Comparison of ENCODE assay signal across 8 cellular contexts in genomic region chr15:90994059-90994416, GRCh38. TPM values are rescaled to one million over a fixed set of nuclear protein-coding genes. Genes with fewer than 3 reads are reported as not detected.
A peak's percentile ranks its signal among the peaks of the same experiment; 100 is the strongest.
DNase-seq lines count a peak whose midpoint lies in the region; ATAC-seq and TF ChIP-seq lines count a peak whose summit lies in the region.

No MANE protein-coding gene starts in this region.

- H3K36me3 ChIP-seq in RWPE2 (ENCODE audit: low read depth) = peaks cover 34% of the 10 kb centered on the region

- H3K27me3 Mint-ChIP-seq in activated CD4-positive, alpha-beta T cell treated with anti-CD3 and anti-CD28 coated beads for 36 hours = no peaks in the 10 kb centered on the region
- peaks cover 8% of the 10 kb centered on the region for H3K27me3 Mint-ChIP-seq in endothelial cell (ENCODE audit: unreplicated experiment)
- H3K27me3 Mint-ChIP-seq in natural killer cell treated with Interleukin-12 subunit alpha and Interleukin-12 subunit beta and Interleukin-15 and Interleukin-18, amount 100 ng/mL, for 72 hours = no peaks in the 10 kb centered on the region

- no peak for TF ChIP-seq CTCF in RWPE2 (IDR thresholded peaks at IDR 0.05; ENCODE audit: poor library complexity, severe bottlenecking)
- no peak for TF ChIP-seq CTCF in endothelial cell (IDR thresholded peaks at IDR 0.05; ENCODE audit: unreplicated experiment)

- peak; percentile 7 for ATAC-seq in activated CD4-positive, alpha-beta T cell treated with anti-CD3 and anti-CD28 coated beads for 36 hours
- ATAC-seq in HG02678 (IDR thresholded peaks at IDR 0.05; ENCODE audit: unreplicated experiment) (peak; percentile 20), RWPE2 (ENCODE audit: low read depth) (peak; percentile 17; the same call in 2 of the 3 replicates)
- peak; percentile 48 to 50 for ATAC-seq in natural killer cell treated with Interleukin-12 subunit alpha and Interleukin-12 subunit beta and Interleukin-15 and Interleukin-18, amount 100 ng/mL, for 72 hours

- H3K9me3 ChIP-seq in RWPE2 (ENCODE audit: severe bottlenecking) = no peaks in the 10 kb centered on the region

- no peak for DNase-seq in activated CD4-positive, alpha-beta T cell treated with anti-CD3 and anti-CD28 coated beads for 36 hours
- DNase-seq in activated CD4-positive, alpha-beta T cell treated with anti-CD3 and anti-CD28 coated beads, Interleukin-2, amount 50 U/mL, for 48 hours = no peak
- no peak for DNase-seq in RWPE2 (ENCODE audit: low spot score)
- peak; percentile 31 for DNase-seq in endothelial cell (ENCODE audit: low spot score)
- no peak for DNase-seq in natural killer cell treated with Interleukin-12 subunit alpha and Interleukin-12 subunit beta and Interleukin-15 and Interleukin-18, amount 100 ng/mL, for 72 hours (ENCODE audit: low spot score)
- no peak for DNase-seq in SHP77 treated with DMSO at 0.1 percent for 48 hours (lab: John Stamatoyannopoulos, UW)
- no peak for DNase-seq in KG1 (lab: John Stamatoyannopoulos, UW)

- H3K27me3 ChIP-seq in RWPE2 (ENCODE audit: insufficient read depth, poor library complexity, severe bottlenecking) = no peaks in the 10 kb centered on the region

- H3K4me3 Mint-ChIP-seq in activated CD4-positive, alpha-beta T cell treated with anti-CD3 and anti-CD28 coated beads for 36 hours = peak overlapping the region; percentile 99
- H3K4me3 Mint-ChIP-seq in endothelial cell (ENCODE audit: unreplicated experiment) = peak overlapping the region; percentile 99
- peak overlapping the region; percentile 85 for H3K4me3 Mint-ChIP-seq in natural killer cell treated with Interleukin-12 subunit alpha and Interleukin-12 subunit beta and Interleukin-15 and Interleukin-18, amount 100 ng/mL, for 72 hours

- CTCF ChIA-PET in activated CD4-positive, alpha-beta T cell treated with anti-CD3 and anti-CD28 coated beads for 36 hours (lab: Charles Lee) = interaction anchor here (0.7 to 1.2 kb wide), 5 partner anchors 11 to 91 kb away, joined by 3 to 4 read pairs (median 3); partner anchors contain the start of gene MAN2A2

- peak overlapping the region; percentile 64 for H3K27ac ChIP-seq in RWPE2 (ENCODE audit: poor library complexity, severe bottlenecking)

- H3K4me1 ChIP-seq in RWPE2 (ENCODE audit: insufficient read depth, poor library complexity, severe bottlenecking) = peaks cover 13% of the 10 kb centered on the region

- peak overlapping the region; percentile 100 for H3K27ac Mint-ChIP-seq in activated CD4-positive, alpha-beta T cell treated with anti-CD3 and anti-CD28 coated beads for 36 hours
- H3K27ac Mint-ChIP-seq in endothelial cell (ENCODE audit: unreplicated experiment) = peak overlapping the region; percentile 86
- H3K27ac Mint-ChIP-seq in natural killer cell treated with Interleukin-12 subunit alpha and Interleukin-12 subunit beta and Interleukin-15 and Interleukin-18, amount 100 ng/mL, for 72 hours = peak overlapping the region; percentile 89 to 99

- H3K4me3 ChIP-seq in RWPE2 (ENCODE audit: severe bottlenecking) = peak overlapping the region; percentile 91

- intact Hi-C loops in activated CD4-positive, alpha-beta T cell treated with anti-CD3 and anti-CD28 coated beads for 36 hours (cut with DNase I, micrococcal nuclease) = loop anchor here (1.0 to 5.0 kb wide), 5 partner anchors 28 to 333 kb away; partner anchors contain the start of genes UNC45A (in 2 of the 2) and VPS33B (in 2 of the 2)

- POLR2A ChIA-PET in activated CD4-positive, alpha-beta T cell treated with anti-CD3 and anti-CD28 coated beads for 36 hours (lab: Charles Lee) = interaction anchor here (0.9 to 1.0 kb wide), 3 partner anchors 38 to 62 kb away, joined by 4 to 6 read pairs (median 5); partner anchors contain the start of genes HDDC3 and RCCD1

- H3K4me1 Mint-ChIP-seq in activated CD4-positive, alpha-beta T cell treated with anti-CD3 and anti-CD28 coated beads for 36 hours = peaks cover 19% of the 10 kb centered on the region
- peaks cover 15% of the 10 kb centered on the region for H3K4me1 Mint-ChIP-seq in endothelial cell (ENCODE audit: unreplicated experiment)
- H3K4me1 Mint-ChIP-seq in natural killer cell treated with Interleukin-12 subunit alpha and Interleukin-12 subunit beta and Interleukin-15 and Interleukin-18, amount 100 ng/mL, for 72 hours (ENCODE audit: low read depth in 2 of 2) = peaks cover 17 to 24% of the 10 kb centered on the region in 2 donors

- peaks cover 31% of the 10 kb centered on the region for H3K36me3 Mint-ChIP-seq in activated CD4-positive, alpha-beta T cell treated with anti-CD3 and anti-CD28 coated beads for 36 hours (ENCODE audit: low read depth)
- H3K36me3 Mint-ChIP-seq in endothelial cell (ENCODE audit: low read depth, unreplicated experiment) = peaks cover 12% of the 10 kb centered on the region
- H3K36me3 Mint-ChIP-seq in natural killer cell treated with Interleukin-12 subunit alpha and Interleukin-12 subunit beta and Interleukin-15 and Interleukin-18, amount 100 ng/mL, for 72 hours = peaks cover 12% of the 10 kb centered on the region

- no peaks in the 10 kb centered on the region for H3K9me3 Mint-ChIP-seq in activated CD4-positive, alpha-beta T cell treated with anti-CD3 and anti-CD28 coated beads for 36 hours (ENCODE audit: low read depth)
- no peaks in the 10 kb centered on the region for H3K9me3 Mint-ChIP-seq in endothelial cell (ENCODE audit: unreplicated experiment)
- no peaks in the 10 kb centered on the region for H3K9me3 Mint-ChIP-seq in natural killer cell treated with Interleukin-12 subunit alpha and Interleukin-12 subunit beta and Interleukin-15 and Interleukin-18, amount 100 ng/mL, for 72 hours

RNA-seq across cellular contexts. Expression of gene PRC1, which starts 0.3 kb away (rescaled TPM):
- total RNA-seq in activated CD4-positive, alpha-beta T cell treated with anti-CD3 and anti-CD28 coated beads for 36 hours = 100 to 1,000 TPM; 111 to 157 TPM
- total RNA-seq in endothelial cell (ENCODE audit: unreplicated experiment) = 19.5 TPM
- total RNA-seq in natural killer cell treated with Interleukin-12 subunit alpha and Interleukin-12 subunit beta and Interleukin-15 and Interleukin-18, amount 100 ng/mL, for 72 hours = 100 to 1,000 TPM in 1 of 2 donors, 10 to 100 TPM in 1; 84.3 to 160 TPM

RNA-seq across cellular contexts. Expression of gene VPS33B, which starts 28.4 kb away (rescaled TPM):
- total RNA-seq in activated CD4-positive, alpha-beta T cell treated with anti-CD3 and anti-CD28 coated beads for 36 hours = 10 to 100 TPM; 22.8 to 25.9 TPM
- total RNA-seq in endothelial cell (ENCODE audit: unreplicated experiment) = 16.0 TPM
- total RNA-seq in natural killer cell treated with Interleukin-12 subunit alpha and Interleukin-12 subunit beta and Interleukin-15 and Interleukin-18, amount 100 ng/mL, for 72 hours = 10 to 100 TPM; 23.6 to 26.5 TPM

RNA-seq across cellular contexts. Expression of gene RCCD1, which starts 39.4 kb away (rescaled TPM):
- total RNA-seq in activated CD4-positive, alpha-beta T cell treated with anti-CD3 and anti-CD28 coated beads for 36 hours = 10 to 100 TPM; 28.9 to 37.4 TPM
- 5.2 TPM for total RNA-seq in endothelial cell (ENCODE audit: unreplicated experiment)
- total RNA-seq in natural killer cell treated with Interleukin-12 subunit alpha and Interleukin-12 subunit beta and Interleukin-15 and Interleukin-18, amount 100 ng/mL, for 72 hours = 10 to 100 TPM; 10.8 to 29.2 TPM

RNA-seq across cellular contexts. Expression of gene UNC45A, which starts 59.0 kb away (rescaled TPM):
- 10 to 100 TPM; 51.4 to 65.6 TPM for total RNA-seq in activated CD4-positive, alpha-beta T cell treated with anti-CD3 and anti-CD28 coated beads for 36 hours
- total RNA-seq in endothelial cell (ENCODE audit: unreplicated experiment) = 102 TPM
- total RNA-seq in natural killer cell treated with Interleukin-12 subunit alpha and Interleukin-12 subunit beta and Interleukin-15 and Interleukin-18, amount 100 ng/mL, for 72 hours = 10 to 100 TPM; 81.9 to 95.3 TPM
